In genomic region chr2:157747280-157747679, GRCh38 we compare ENCODE assay signal across 1 cellular context.
TF ChIP-seq lines count a peak whose summit lies in the region.

No MANE protein-coding gene starts in this region.

TF ChIP-seq in liver, 16 proteins besides CTCF, POLR2A, EP300 and RAD21 (continued from another document):
- TF ChIP-seq REST (IDR thresholded peaks at IDR 0.05): no peak
- TF ChIP-seq SP1 (IDR thresholded peaks at IDR 0.05): no peak
- TF ChIP-seq HNF4A (conservative IDR thresholded peaks at IDR 0.05): no peak
- TF ChIP-seq YY1 (IDR thresholded peaks at IDR 0.05): no peak
- TF ChIP-seq FOXA1 (IDR thresholded peaks at IDR 0.05): no peak
- TF ChIP-seq TAF1 (conservative IDR thresholded peaks at IDR 0.05): no peak
- TF ChIP-seq MAX (IDR thresholded peaks at IDR 0.05): no peak
- TF ChIP-seq GABPA (IDR thresholded peaks at IDR 0.05 in 1 of 2, conservative IDR thresholded peaks at IDR 0.05 in 1 of 2): no peak
- TF ChIP-seq ATF3 (IDR thresholded peaks at IDR 0.05): no peak
- no peak for TF ChIP-seq ZBTB33 (IDR thresholded peaks at IDR 0.05)
